9 cellular contexts compared by ENCODE assay signal in genomic region chr22:19734163-19734562, GRCh38. TPM values are rescaled to one million over a fixed set of nuclear protein-coding genes. Genes with fewer than 3 reads are reported as not detected.
"Had no signal": no experiment of that assay in that cellular context is flagged by ENCODE, and none has a peak within 500 bp of the region (broad histone marks: within the 10 kb centered on the region; RNA-seq: fewer than 3 reads in every experiment).

No MANE protein-coding gene starts in this region.

- H3K9ac ChIP-seq: KMS-11 had no signal

- ATAC-seq: GM23338, HepG2 had no signal

- H2AFZ ChIP-seq: GM23338 had no signal

- H3K4me2 ChIP-seq: GM23338, KMS-11 had no signal

- H3K27ac ChIP-seq: HL-60, KMS-11 had no signal

- DNase-seq: H9, HCEC 1CT, KBM-7 had no signal

- H3K4me3 ChIP-seq: GM23338 had no signal

- FAIRE-seq: H54, HepG2 had no signal

RNA-seq across cellular contexts. Expression of gene GP1BB, which starts 10.8 kb away (rescaled TPM):
- total RNA-seq: HepG2, HT1080 had no signal
- polyA plus RNA-seq: HepG2 had no signal

RNA-seq across cellular contexts. Expression of gene SEPTIN5, which starts 19.9 kb away (rescaled TPM):
- total RNA-seq: HepG2 had no signal

RNA-seq across cellular contexts. Expression of gene TBX1, which starts 26.4 kb away (rescaled TPM):
- total RNA-seq: HepG2 had no signal
- polyA plus RNA-seq: HepG2 had no signal
